8 cellular contexts compared by ENCODE assay signal in the genomic region with DNA sequence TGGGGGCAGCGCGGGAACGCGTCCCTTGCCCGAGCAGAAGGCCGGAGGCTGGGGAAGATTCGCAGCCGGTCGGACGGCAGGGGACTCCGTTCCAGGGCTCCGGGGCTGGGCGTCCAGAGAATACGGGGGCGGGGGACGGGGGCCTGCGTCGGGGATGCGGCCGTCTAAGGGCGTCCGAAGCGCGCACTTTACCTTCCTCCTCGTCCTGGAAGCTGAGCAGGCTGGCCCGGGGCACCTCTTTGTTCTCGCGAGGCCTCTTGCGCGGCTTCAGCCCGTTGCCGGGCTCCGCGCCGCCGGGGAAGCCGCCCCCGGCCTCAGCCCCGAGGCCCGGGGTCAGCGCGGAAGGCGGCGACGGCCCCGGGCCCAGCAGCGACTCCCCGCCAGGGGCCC. TPM values are rescaled to one million over a fixed set of nuclear protein-coding genes. Genes with fewer than 3 reads are reported as not detected.
DNase-seq lines count a peak whose midpoint lies in the region; ATAC-seq, FAIRE-seq and TF ChIP-seq lines count a peak whose summit lies in the region.

No MANE protein-coding gene starts in this region.

- H3K4me2 ChIP-seq in endothelial cell of umbilical vein (ENCODE audit: insufficient read depth, low read length), result peak overlapping the region; percentile 94

- no peak for TF ChIP-seq POLR2A in endothelial cell of umbilical vein (IDR thresholded peaks at IDR 0.05; ENCODE audit: low read depth, low read length)

- peak overlapping the region; percentile 93 for H3K27ac Mint-ChIP-seq in activated CD4-positive, alpha-beta memory T cell treated with anti-CD3 and anti-CD28 coated beads for 36 hours

- peak overlapping the region; percentile 98 for H3K4me3 Mint-ChIP-seq in activated CD4-positive, alpha-beta memory T cell treated with anti-CD3 and anti-CD28 coated beads for 36 hours

- POLR2A ChIA-PET in HEK293T (lab: Yijun Ruan, JAX), result interaction anchor here (0.6 to 3.2 kb wide), 9 partner anchors 14 to 554 kb away, joined by 3 to 32 read pairs (median 4); a partner anchor contains a TSS
- POLR2A ChIA-PET in activated CD4-positive, alpha-beta memory T cell treated with anti-CD3 and anti-CD28 coated beads for 36 hours (lab: Charles Lee), result interaction anchor here (0.6 to 3.2 kb wide), 9 partner anchors 19 to 485 kb away, joined by 3 to 21 read pairs (median 5); a partner anchor contains a TSS
- POLR2A ChIA-PET in endothelial cell of umbilical vein (lab: Charles Lee), result interaction anchor here (0.7 kb wide), 3 partner anchors 52 to 147 kb away, joined by 4 read pairs; no protein-coding TSS in a partner anchor

- peak; percentile 39 for ATAC-seq in thoracic aorta (ENCODE audit: insufficient number of reproducible peaks, low FRiP score, low read depth)

- H3K27me3 Mint-ChIP-seq in activated CD4-positive, alpha-beta memory T cell treated with anti-CD3 and anti-CD28 coated beads for 36 hours, result peaks cover 3% of the 10 kb centered on the region

- intact Hi-C loops in activated CD4-positive, alpha-beta memory T cell treated with anti-CD3 and anti-CD28 coated beads for 36 hours (cut with micrococcal nuclease), result loop anchor here (1.0 to 5.0 kb wide), 4 partner anchors 56 to 711 kb away; a partner anchor contains a TSS
- intact Hi-C loops in endothelial cell of umbilical vein (cut with micrococcal nuclease), result loop anchor here (1.0 to 2.0 kb wide), 3 partner anchors 43 to 83 kb away; a partner anchor contains a TSS

- no peaks in the 10 kb centered on the region for H3K9me3 Mint-ChIP-seq in activated CD4-positive, alpha-beta memory T cell treated with anti-CD3 and anti-CD28 coated beads for 36 hours

- no peak for TF ChIP-seq CTCF in endothelial cell of umbilical vein (IDR thresholded peaks at IDR 0.05; ENCODE audit: extremely low read depth in 1 of 2, insufficient read depth in 1 of 2, low read depth in 1 of 2, low read length in 2 of 2)
- TF ChIP-seq CTCF in thoracic aorta (IDR thresholded peaks at IDR 0.05), result no peak

- H3K27ac ChIP-seq in endothelial cell of umbilical vein (ENCODE audit: insufficient read depth, low read depth, low read length) (peak overlapping the region; percentile 78), mucosa of rectum (ENCODE audit: low read depth in 2 of 2, low read length in 2 of 2) (peak overlapping the region; percentile 89 to 92), thoracic aorta (peak overlapping the region; percentile 73 to 77)

- H2AFZ ChIP-seq in endothelial cell of umbilical vein (ENCODE audit: low read depth, low read length), result peak overlapping the region; percentile 77

- H3K36me3 ChIP-seq in endothelial cell of umbilical vein (ENCODE audit: control insufficient read depth in 2 of 2, extremely low read depth in 1 of 2, insufficient read depth in 2 of 2, low read length in 2 of 2) (peaks cover 2 to 4% of the 10 kb centered on the region in 2 experiments), mucosa of rectum (ENCODE audit: control insufficient read depth in 2 of 2, insufficient read depth in 2 of 2, low read length in 2 of 2) (peaks cover 0 to 13% of the 10 kb centered on the region in 2 donors), thoracic aorta (no peaks in the 10 kb centered on the region)

- dilution Hi-C loops in endothelial cell of umbilical vein (cut with MboI; ENCODE audit: extremely low pct_ligation_motif_present, low sequenced_read_pairs), result no loop called here

- peak; percentile 33 for DNase-seq in SKM-1 treated with dmso at 0.1 percent for 144 hours (lab: John Stamatoyannopoulos, UW; ENCODE audit: unreplicated experiment)
- DNase-seq in SKM-1 (lab: John Stamatoyannopoulos, UW; ENCODE audit: unreplicated experiment), result no peak
- DNase-seq in HEK293T (ENCODE audit: extremely low spot score), result peak; percentile 65
- peak; percentile 33 for DNase-seq in MV-4-11 (lab: John Stamatoyannopoulos, UW)
- peak; percentile 69 for DNase-seq in activated CD4-positive, alpha-beta memory T cell treated with anti-CD3 and anti-CD28 coated beads for 36 hours
- DNase-seq in endothelial cell of umbilical vein (ENCODE audit: low read depth, low spot score), result no peak
- DNase-seq in thoracic aorta (ENCODE audit: low spot score), result no peak

- H3K9ac ChIP-seq in endothelial cell of umbilical vein (replicated peaks; ENCODE audit: extremely low read depth, insufficient read depth, low read length) (peak overlapping the region; percentile 91), mucosa of rectum (ENCODE audit: low read depth in 1 of 2, low read length in 2 of 2) (peak overlapping the region; percentile 69 to 82)

- peaks cover 59% of the 10 kb centered on the region for H3K4me1 Mint-ChIP-seq in activated CD4-positive, alpha-beta memory T cell treated with anti-CD3 and anti-CD28 coated beads for 36 hours (ENCODE audit: low read depth)

- BruUV-seq in endothelial cell of umbilical vein (replicated peaks; lab: Mats Ljungman, UMichigan), result no TSS peak

- H3K4me3 ChIP-seq in endothelial cell of umbilical vein (replicated peaks in 1 of 3; ENCODE audit: insufficient read depth in 1 of 3, low read depth in 1 of 3, low read length in 3 of 3) (peak overlapping the region; percentile 46 to 92 (median 78)), mucosa of rectum (ENCODE audit: low read length in 2 of 2) (peak overlapping the region; percentile 76 to 93), thoracic aorta (peak overlapping the region; percentile 82)

- H3K9me1 ChIP-seq in endothelial cell of umbilical vein (replicated peaks; ENCODE audit: control insufficient read depth, extremely low read depth, insufficient read depth, low read length), result no peaks in the 10 kb centered on the region

- peaks cover 50% of the 10 kb centered on the region for H3K79me2 ChIP-seq in endothelial cell of umbilical vein (ENCODE audit: control insufficient read depth, insufficient read depth, low read length)

- H4K20me1 ChIP-seq in endothelial cell of umbilical vein (replicated peaks; ENCODE audit: control insufficient read depth, extremely low read depth, insufficient read depth, low read length), result peaks cover 3% of the 10 kb centered on the region

- H3K36me3 Mint-ChIP-seq in activated CD4-positive, alpha-beta memory T cell treated with anti-CD3 and anti-CD28 coated beads for 36 hours, result peaks cover 38% of the 10 kb centered on the region

- H3K27me3 ChIP-seq in endothelial cell of umbilical vein (ENCODE audit: control insufficient read depth in 2 of 2, insufficient read depth in 2 of 2, low read length in 2 of 2) (no peaks in the 10 kb centered on the region), mucosa of rectum (ENCODE audit: control insufficient read depth in 2 of 2, insufficient read depth in 2 of 2, low read length in 2 of 2) (no peaks in the 10 kb centered on the region), thoracic aorta (replicated peaks; ENCODE audit: insufficient read depth) (no peaks in the 10 kb centered on the region)

- CTCF ChIA-PET in HEK293T (lab: Yijun Ruan, JAX) (interaction anchor here (0.6 to 0.9 kb wide), 4 partner anchors 42 to 686 kb away, joined by 3 to 5 read pairs (median 4); no protein-coding TSS in a partner anchor), endothelial cell of umbilical vein (lab: Charles Lee) (interaction anchor here (0.6 to 2.5 kb wide), 17 partner anchors 14 to 1191 kb away, joined by 3 to 21 read pairs (median 4); a partner anchor contains a TSS)
- CTCF ChIA-PET in activated CD4-positive, alpha-beta memory T cell treated with anti-CD3 and anti-CD28 coated beads for 36 hours (lab: Charles Lee), result interaction anchor here (0.6 to 1.9 kb wide), 15 partner anchors 17 to 720 kb away, joined by 3 to 11 read pairs (median 3); a partner anchor contains a TSS

- H3K4me1 ChIP-seq in endothelial cell of umbilical vein (ENCODE audit: control insufficient read depth, extremely low read depth, insufficient read depth, low read length) (peaks cover 28% of the 10 kb centered on the region), mucosa of rectum (ENCODE audit: control insufficient read depth in 2 of 2, insufficient read depth in 2 of 2, low read length in 2 of 2) (peaks cover 3 to 14% of the 10 kb centered on the region in 2 donors), thoracic aorta (ENCODE audit: control insufficient read depth in 1 of 2, low read depth in 2 of 2) (peaks cover 26 to 39% of the 10 kb centered on the region in 2 donors)

- H3K9me3 ChIP-seq in endothelial cell of umbilical vein (replicated peaks; ENCODE audit: control insufficient read depth, insufficient read depth, low read length) (no peaks in the 10 kb centered on the region), mucosa of rectum (ENCODE audit: control insufficient read depth in 2 of 2, low read length in 2 of 2) (no peaks in the 10 kb centered on the region), thoracic aorta (no peaks in the 10 kb centered on the region)

- FAIRE-seq in endothelial cell of umbilical vein (lab: Jason Lieb, UNC), result no peak

TF ChIP-seq in HEK293T, 16 proteins besides CTCF, POLR2A, EP300 and RAD21:
- TF ChIP-seq FOXM1 (IDR thresholded peaks at IDR 0.05; ENCODE audit: borderline replicate concordance) (no peak), ARNT (IDR thresholded peaks at IDR 0.05) (0 out of 2 replicates have a peak, but pooled peaks have one; percentile 8)

TF ChIP-seq in endothelial cell of umbilical vein, 7 proteins besides CTCF, POLR2A, EP300 and RAD21 (continues in another document):
- TF ChIP-seq GATA2 (IDR thresholded peaks at IDR 0.05; ENCODE audit: insufficient read depth, insufficient read length, low read depth, low read length), result no peak

RNA-seq across cellular contexts. Expression of a gene that starts 0.4 kb away (rescaled TPM):
- 10 to 100 TPM; 43.5 to 46.2 TPM for total RNA-seq in activated CD4-positive, alpha-beta memory T cell treated with anti-CD3 and anti-CD28 coated beads for 36 hours
- total RNA-seq in endothelial cell of umbilical vein (40.0 and 42.1 TPM in 2 replicates), thoracic aorta (10 to 100 TPM; 37.6 to 81.4 TPM)
- 7.2 and 9.4 TPM in 2 replicates for polyA plus RNA-seq in endothelial cell of umbilical vein
- 5.5 and 7.3 TPM in 2 replicates for polyA plus RNA-seq in endothelial cell of umbilical vein (2011; cell fraction: cytosol; rRNA removed)
- polyA plus RNA-seq in endothelial cell of umbilical vein (2011; cell fraction: nucleus; rRNA removed), result 123 and 162 TPM in 2 replicates
- polyA plus RNA-seq in endothelial cell of umbilical vein (2012), result 26.5 and 30.9 TPM in 2 replicates
- polyA minus RNA-seq in endothelial cell of umbilical vein, result 17.7 and 22.6 TPM in 2 replicates
- polyA minus RNA-seq in endothelial cell of umbilical vein (2011; cell fraction: cytosol; rRNA and poly(A)+ RNA removed), result 10.3 TPM
- polyA minus RNA-seq in endothelial cell of umbilical vein (2011; cell fraction: nucleus; rRNA and poly(A)+ RNA removed), result 80.6 and 104 TPM in 2 replicates

RNA-seq across cellular contexts. Expression of a gene that starts 43.3 kb away (rescaled TPM):
- 10 to 100 TPM; 13.3 to 14.2 TPM for total RNA-seq in activated CD4-positive, alpha-beta memory T cell treated with anti-CD3 and anti-CD28 coated beads for 36 hours
- total RNA-seq in endothelial cell of umbilical vein, result 17.0 and 18.3 TPM in 2 replicates
- polyA plus RNA-seq in endothelial cell of umbilical vein, result 4.0 and 5.9 TPM in 2 replicates
- polyA plus RNA-seq in endothelial cell of umbilical vein (2011; cell fraction: cytosol; rRNA removed), result 5.9 and 6.0 TPM in 2 replicates
- 23.3 and 24.8 TPM in 2 replicates for polyA plus RNA-seq in endothelial cell of umbilical vein (2011; cell fraction: nucleus; rRNA removed)
- 12.1 and 12.7 TPM in 2 replicates for polyA plus RNA-seq in endothelial cell of umbilical vein (2012)
- 16.6 and 18.5 TPM in 2 replicates for polyA minus RNA-seq in endothelial cell of umbilical vein
- polyA minus RNA-seq in endothelial cell of umbilical vein (2011; cell fraction: cytosol; rRNA and poly(A)+ RNA removed), result 6.3 TPM
- polyA minus RNA-seq in endothelial cell of umbilical vein (2011; cell fraction: nucleus; rRNA and poly(A)+ RNA removed), result 19.1 and 20.4 TPM in 2 replicates
- 10 to 100 TPM; 10.6 to 19.4 TPM for total RNA-seq in thoracic aorta

Comparison
In these comparisons a context has a peak if more than half of its experiments do, and no peak if none do; other contexts are left out.
1. DNase-seq: peak in SKM-1 treated with dmso at 0.1 percent for 144 hours (single experiment), HEK293T (single experiment), MV-4-11 (single experiment) and activated CD4-positive, alpha-beta memory T cell treated with anti-CD3 and anti-CD28 coated beads for 36 hours (single experiment); none in SKM-1 (single experiment), endothelial cell of umbilical vein (single experiment) and thoracic aorta (single experiment).
2. Peak in every context shown above with its lines, with median percentiles within 50 percentile points of each other: H3K27ac ChIP-seq and H3K4me3 ChIP-seq.